ENCODE assay signal across 1 cellular context in genomic region chr5:57665146-57665936, GRCh38.
TF ChIP-seq lines count a peak whose summit lies in the region.

No MANE protein-coding gene starts in this region.

TF ChIP-seq in A549, 52 proteins besides CTCF, POLR2A, EP300 and RAD21 (continued from another document):
- TF ChIP-seq E2F6 (IDR thresholded peaks at IDR 0.05; ENCODE audit: borderline replicate concordance, low read depth) (no peak), RCOR1 (IDR thresholded peaks at IDR 0.05; ENCODE audit: low read depth, low read length) (no peak), SREBF2 (IDR thresholded peaks at IDR 0.05) (no peak), NR3C1 (IDR thresholded peaks at IDR 0.05) (no peak), HOXB5 (CRISPR knock-in tag; IDR thresholded peaks at IDR 0.05) (no peak)
